15 cellular contexts compared by ENCODE assay signal in genomic region chr21:44905016-44905724, GRCh38. TPM values are rescaled to one million over a fixed set of nuclear protein-coding genes. Genes with fewer than 3 reads are reported as not detected.
DNase-seq lines count a peak whose midpoint lies in the region; ATAC-seq, FAIRE-seq and TF ChIP-seq lines count a peak whose summit lies in the region.
"Had no signal": no experiment of that assay in that cellular context is flagged by ENCODE, and none has a peak within 500 bp of the region (broad histone marks: within the 10 kb centered on the region; RNA-seq: fewer than 3 reads in every experiment).

No MANE protein-coding gene starts in this region.

- H3K4me2 ChIP-seq in BLaER1 (peak overlapping the region; percentile 47), K562 (ENCODE audit: insufficient read depth, low read length) (no peak overlapping the region), neuronal stem cell (ENCODE audit: insufficient read depth, low read length, poor library complexity, severe bottlenecking) (no peak overlapping the region)

- BruUV-seq in K562 (replicated peaks; lab: Mats Ljungman, UMichigan) = no TSS peak

- WGBS in K562 (ENCODE audit: insufficient coverage, low coverage, missing lambda C conversion rate) = 29% methylated on average over 22 of the region's 22 CpGs
- WGBS in neuronal stem cell (ENCODE audit: extremely low coverage in 2 of 2, insufficient read length in 2 of 2, insufficient replicate concordance in 1 of 2), 2 donors = no CpG with 5 or more reads among the region's 22 CpGs

- H3K79me1 ChIP-seq in neuronal stem cell (ENCODE audit: low read depth, low read length) = no peaks in the 10 kb centered on the region

- no peak overlapping the region for H2BK120ac ChIP-seq in neuronal stem cell (ENCODE audit: low read depth, low read length)

- H3K4me3 ChIP-seq in BLaER1 = no peak overlapping the region
- no peak overlapping the region for H3K4me3 ChIP-seq in K562
- H3K4me3 ChIP-seq in neuronal stem cell (ENCODE audit: low read length in 2 of 2) = no peak overlapping the region
- H3K4me3 ChIP-seq in MG63 = no peak overlapping the region
- H3K4me3 ChIP-seq: HAP-1 had no signal

- H2BK5ac ChIP-seq in neuronal stem cell (ENCODE audit: low read length) = no peak overlapping the region

- H4K91ac ChIP-seq in neuronal stem cell (ENCODE audit: low read depth, low read length, poor library complexity) = no peak overlapping the region

- H3K9ac ChIP-seq in BLaER1 = no peak overlapping the region
- peak overlapping the region in 1 of 2 experiments; percentile 15; a peak in 1 of 4 replicates for H3K9ac ChIP-seq in K562 (ENCODE audit: insufficient read depth in 1 of 2, low read depth in 2 of 2, low read length in 2 of 2)
- H3K9ac ChIP-seq in neuronal stem cell (ENCODE audit: low read depth, low read length, poor library complexity) = peak overlapping the region; percentile 30

- peaks cover 5% of the 10 kb centered on the region; the same call in 1 of the 2 replicates for H4K20me1 ChIP-seq in BLaER1
- peaks cover 6% of the 10 kb centered on the region for H4K20me1 ChIP-seq in K562 (replicated peaks; ENCODE audit: control insufficient read depth, insufficient read depth, low read length)

- peaks cover 0 to 1% (median 0%) of the 10 kb centered on the region in 7 donors for H3K9me3 Mint-ChIP-seq in CD14-positive monocyte

- no peak overlapping the region for H3K4ac ChIP-seq in neuronal stem cell (ENCODE audit: low read length)

- H3K27me3 ChIP-seq in BLaER1 (no peaks in the 10 kb centered on the region), K562 (ENCODE audit: control insufficient read depth in 2 of 2, insufficient read depth in 2 of 2, low read length in 2 of 2) (peaks cover 40 to 81% of the 10 kb centered on the region in 2 experiments), neuronal stem cell (ENCODE audit: control insufficient read depth in 3 of 3, insufficient read depth in 3 of 3, low read depth in 1 of 3, low read length in 3 of 3) (peaks cover 0 to 59% (median 30%) of the 10 kb centered on the region in 3 experiments), MG63 (no peaks in the 10 kb centered on the region)

- peaks cover 75% of the 10 kb centered on the region for H3K4me1 Mint-ChIP-seq in CD14-positive monocyte

- no peak for TF ChIP-seq EP300 in K562 (IDR thresholded peaks at IDR 0.05; ENCODE audit: low read length)

- H3K27ac Mint-ChIP-seq in CD14-positive monocyte = peak overlapping the region; percentile 18 to 81 (median 73)

- no peak overlapping the region for H2AFZ ChIP-seq in K562 (ENCODE audit: low read depth, low read length)
- H2AFZ ChIP-seq in neuronal stem cell (ENCODE audit: low read length) = no peak overlapping the region

- DNase-seq in CD14-positive monocyte (ENCODE audit: low spot score) (no peak), K562 (ENCODE audit: extremely low read depth in 1 of 4, low spot score in 3 of 4) (no peak), neuronal stem cell (ENCODE audit: low spot score) (no peak), MG63 (no peak), AML-193 (lab: John Stamatoyannopoulos, UW) (no peak)
- DNase-seq in activated naive CD4-positive, alpha-beta T cell (lab: John Stamatoyannopoulos, UW) = no peak
- DNase-seq: DMS153, GDM1, NCI-H1417 treated with DMSO at 0.1 percent for 48 hours, NCI-H187 treated with DMSO at 0.1 percent for 48 hours, NCI-H2227 treated with DMSO at 0.1 percent for 48 hours, NCI-H510A treated with DMSO at 0.1 percent for 48 hours, NCI-H774 had no signal

- no peak for TF ChIP-seq POLR2A in K562 (conservative IDR thresholded peaks at IDR 0.05)

- no peak for ATAC-seq in K562

- no peak for TF ChIP-seq RAD21 in K562 (CRISPR knock-in tag; conservative IDR thresholded peaks at IDR 0.05 in 1 of 2, IDR thresholded peaks at IDR 0.05 in 1 of 2)

- no peak overlapping the region for H4K8ac ChIP-seq in neuronal stem cell (ENCODE audit: low read depth, low read length)

- peak overlapping the region; percentile 42 for H2BK15ac ChIP-seq in neuronal stem cell (ENCODE audit: low read length)

- in situ Hi-C loops in K562 (cut with MboI) = no loop called here

- H3K27ac ChIP-seq in BLaER1 = no peak overlapping the region
- no peak overlapping the region for H3K27ac ChIP-seq in K562 (ENCODE audit: extremely low read depth, low read depth, low read length)
- H3K27ac ChIP-seq in neuronal stem cell (replicated peaks; ENCODE audit: low read length) = no peak overlapping the region

- peaks cover 68 to 95% of the 10 kb centered on the region in 2 donors for H3K36me3 Mint-ChIP-seq in CD14-positive monocyte

- no peak for FAIRE-seq in K562 (lab: Jason Lieb, UNC)

- H3K79me2 ChIP-seq in K562 (ENCODE audit: control insufficient read depth, insufficient read depth, low read length) = no peaks in the 10 kb centered on the region

- H3K27me3 Mint-ChIP-seq in CD14-positive monocyte (ENCODE audit: low read depth in 3 of 3) = peaks cover 0 to 3% (median 2%) of the 10 kb centered on the region in 3 donors

- peak overlapping the region; percentile 12 for H3K14ac ChIP-seq in neuronal stem cell (ENCODE audit: low read length)

- CTCF ChIA-PET in K562 (lab: Yijun Ruan, JAX; ENCODE audit: low intra/inter-chr PET ratio) = no interaction called here

- H2AK5ac ChIP-seq in neuronal stem cell (ENCODE audit: low read depth, low read length) = peak overlapping the region; percentile 59

- peak overlapping the region; percentile 50 for H3K23ac ChIP-seq in neuronal stem cell (ENCODE audit: low read depth, low read length, poor library complexity)

- no peaks in the 10 kb centered on the region for H3K9me1 ChIP-seq in K562 (ENCODE audit: control insufficient read depth, insufficient read depth, low read length)

- peaks cover 38% of the 10 kb centered on the region for H3K36me3 ChIP-seq in BLaER1
- no peaks in the 10 kb centered on the region; the same call in 2 of the 3 replicates for H3K36me3 ChIP-seq in K562 (ENCODE audit: control insufficient read depth, insufficient read depth, low read length)
- H3K36me3 ChIP-seq in neuronal stem cell (replicated peaks in 1 of 2; ENCODE audit: control insufficient read depth in 2 of 2, insufficient read depth in 2 of 2, low read length in 2 of 2) = peaks cover 0 to 2% of the 10 kb centered on the region in 2 donors
- no peaks in the 10 kb centered on the region for H3K36me3 ChIP-seq in MG63
- H3K36me3 ChIP-seq: HAP-1 had no signal

- H2BK12ac ChIP-seq in neuronal stem cell (ENCODE audit: low read length) = no peak overlapping the region

- intact Hi-C loops in CD14-positive monocyte (cut with micrococcal nuclease) = loop anchor here in 1 of 2 donors (5.0 kb wide), 1 partner anchor 33 kb away; the partner anchor contains the start of gene PTTG1IP
- intact Hi-C loops in K562 (cut with micrococcal nuclease) = no loop called here

- H3K4me1 ChIP-seq in BLaER1 = peaks cover 62% of the 10 kb centered on the region
- peaks cover 9 to 70% of the 10 kb centered on the region in 2 experiments; a peak in 3 of 5 replicates for H3K4me1 ChIP-seq in K562 (replicated peaks in 1 of 2; ENCODE audit: control insufficient read depth in 2 of 2, insufficient read depth in 2 of 2, low read length in 2 of 2)
- peaks cover 0 to 4% of the 10 kb centered on the region in 2 donors for H3K4me1 ChIP-seq in neuronal stem cell (ENCODE audit: control insufficient read depth in 2 of 2, insufficient read depth in 1 of 2, low read depth in 1 of 2, low read length in 2 of 2)
- H3K4me1 ChIP-seq: HAP-1 had no signal

- TF ChIP-seq CTCF in CD14-positive monocyte (IDR thresholded peaks at IDR 0.05) = no peak
- TF ChIP-seq CTCF in K562 (IDR thresholded peaks at IDR 0.05 in 2 of 3, conservative IDR thresholded peaks at IDR 0.05 in 1 of 3; ENCODE audit: insufficient read depth in 2 of 3, low read depth in 1 of 3, low read length in 3 of 3) = no peak

- POLR2A ChIA-PET in K562 (lab: Yijun Ruan, JAX) = interaction anchor here (1.0 kb wide), 2 partner anchors 11 to 87 kb away, joined by 3 to 4 read pairs; partner anchors contain the start of gene SUMO3

- no peak overlapping the region for H3K4me3 Mint-ChIP-seq in CD14-positive monocyte

- no peaks in the 10 kb centered on the region for H3K9me3 ChIP-seq in BLaER1
- H3K9me3 ChIP-seq in K562 (replicated peaks; ENCODE audit: control insufficient read depth, insufficient read depth, low read depth, low read length) = peaks cover 12% of the 10 kb centered on the region
- H3K9me3 ChIP-seq in neuronal stem cell (replicated peaks in 1 of 2; ENCODE audit: control insufficient read depth in 2 of 2, insufficient read depth in 1 of 2, low read depth in 1 of 2, low read length in 2 of 2) = peaks cover 0 to 12% of the 10 kb centered on the region in 2 donors
- no peaks in the 10 kb centered on the region for H3K9me3 ChIP-seq in MG63
- H3K9me3 ChIP-seq: HAP-1 had no signal

- H3K18ac ChIP-seq in neuronal stem cell (ENCODE audit: low read length) = peak overlapping the region; percentile 65

RNA-seq across cellular contexts. Expression of gene ITGB2, which starts 15.5 kb away (rescaled TPM):
- polyA plus RNA-seq in CD14-positive monocyte (1,000 to 10,000 TPM; 1,470 to 1,628 TPM), K562 (2011; rRNA removed) (0.20 and 1.6 TPM in 2 replicates), K562 (2014; fragmentation: Illumina TruSeq; extraction: Trizol) (0.24 and 0.25 TPM in 2 replicates), K562 (2014; fragmentation: Nextera tagmentation; extraction: Ambion mirVana) (not detected), K562 (2014; rRNA removed) (0.57 and 0.60 TPM in 2 replicates)
- 0.69 and 1.4 TPM in 2 replicates for total RNA-seq in K562 (2011; cell fraction: chromatin; rRNA removed; ENCODE audit: low replicate concordance)
- total RNA-seq in K562 (2011; cell fraction: nucleolus; rRNA removed) = 1.0 and 1.3 TPM in 2 replicates
- total RNA-seq in K562 (2011; cell fraction: nucleoplasm; rRNA removed) = 0.23 and 0.29 TPM in 2 replicates
- total RNA-seq in K562 (2014; rRNA removed) (0.78 and 1.0 TPM in 2 replicates), K562 (2014; rRNA removed; fragmentation: Illumina TruSeq; extraction: Trizol) (0.07 and 0.22 TPM in 2 replicates), K562 (2015; rRNA removed; fragmentation: Illumina TruSeq; extraction: Trizol) (0.49 and 0.51 TPM in 2 replicates), K562 (2021) (1.2 and 1.3 TPM in 2 replicates)
- polyA plus RNA-seq in K562 (2011; cell fraction: cytosol; rRNA removed) = 0.33 and 1.3 TPM in 2 replicates
- polyA plus RNA-seq in K562 (2011; cell fraction: nucleus; rRNA removed) = 2.0 and 3.1 TPM in 2 replicates
- 0.77 and 5.1 TPM in 2 replicates for polyA plus RNA-seq in K562 (2012)
- 0.04 and 0.57 TPM in 2 replicates for polyA minus RNA-seq in K562 (2011; rRNA and poly(A)+ RNA removed)
- polyA minus RNA-seq in K562 (2011; cell fraction: cytosol; rRNA and poly(A)+ RNA removed) = 1.0 and 4.8 TPM in 2 replicates
- 0.27 and 1.8 TPM in 2 replicates for polyA minus RNA-seq in K562 (2011; cell fraction: nucleus; rRNA and poly(A)+ RNA removed)
- 0.06 TPM for polyA plus RNA-seq in neuronal stem cell (2013, experiment 1 of 2)
- 0.12 TPM for polyA plus RNA-seq in neuronal stem cell (2013, experiment 2 of 2)
- total RNA-seq in MG63 (2014; rRNA removed; shearing (Covaris generic); ENCODE audit: low replicate concordance) = 4.3 and 12.9 TPM in 2 replicates

RNA-seq across cellular contexts. Expression of gene PTTG1IP, which starts 31.7 kb away (rescaled TPM):
- 100 to 1,000 TPM; 206 to 238 TPM for polyA plus RNA-seq in CD14-positive monocyte
- 109 and 139 TPM in 2 replicates for total RNA-seq in K562 (2011; cell fraction: chromatin; rRNA removed; ENCODE audit: low replicate concordance)
- 131 and 151 TPM in 2 replicates for total RNA-seq in K562 (2011; cell fraction: nucleolus; rRNA removed)
- 146 and 174 TPM in 2 replicates for total RNA-seq in K562 (2011; cell fraction: nucleoplasm; rRNA removed)
- 85.4 and 97.6 TPM in 2 replicates for total RNA-seq in K562 (2014; rRNA removed)
- 65.7 and 66.2 TPM in 2 replicates for total RNA-seq in K562 (2014; rRNA removed; fragmentation: Illumina TruSeq; extraction: Trizol)
- 92.9 and 98.7 TPM in 2 replicates for total RNA-seq in K562 (2015; rRNA removed; fragmentation: Illumina TruSeq; extraction: Trizol)
- 99.3 and 99.5 TPM in 2 replicates for total RNA-seq in K562 (2021)
- polyA plus RNA-seq in K562 (2011; rRNA removed) = 92.4 and 138 TPM in 2 replicates
- polyA plus RNA-seq in K562 (2011; cell fraction: cytosol; rRNA removed) = 79.9 and 115 TPM in 2 replicates
- 69.1 and 123 TPM in 2 replicates for polyA plus RNA-seq in K562 (2011; cell fraction: nucleus; rRNA removed)
- polyA plus RNA-seq in K562 (2012) = 77.4 and 167 TPM in 2 replicates
- 77.0 and 77.8 TPM in 2 replicates for polyA plus RNA-seq in K562 (2014; fragmentation: Illumina TruSeq; extraction: Trizol)
- polyA plus RNA-seq in K562 (2014; fragmentation: Nextera tagmentation; extraction: Ambion mirVana) = 1 to 10 TPM; 5.0 to 9.2 TPM
- 82.4 and 86.9 TPM in 2 replicates for polyA plus RNA-seq in K562 (2014; rRNA removed)
- polyA minus RNA-seq in K562 (2011; rRNA and poly(A)+ RNA removed) = 54.1 and 70.2 TPM in 2 replicates
- polyA minus RNA-seq in K562 (2011; cell fraction: cytosol; rRNA and poly(A)+ RNA removed) = 69.1 and 114 TPM in 2 replicates
- polyA minus RNA-seq in K562 (2011; cell fraction: nucleus; rRNA and poly(A)+ RNA removed) = 17.4 and 40.2 TPM in 2 replicates
- 134 TPM for polyA plus RNA-seq in neuronal stem cell (2013, experiment 1 of 2)
- 131 TPM for polyA plus RNA-seq in neuronal stem cell (2013, experiment 2 of 2)
- 396 and 445 TPM in 2 replicates for total RNA-seq in MG63 (2014; rRNA removed; shearing (Covaris generic); ENCODE audit: low replicate concordance)

RNA-seq across cellular contexts. Expression of gene SLX9, which starts 34.7 kb away (rescaled TPM):
- polyA plus RNA-seq in CD14-positive monocyte = 1 to 10 TPM; 7.5 to 9.0 TPM
- total RNA-seq in K562 (2011; cell fraction: chromatin; rRNA removed; ENCODE audit: low replicate concordance) = 18.9 and 29.0 TPM in 2 replicates
- 22.8 and 25.7 TPM in 2 replicates for total RNA-seq in K562 (2011; cell fraction: nucleolus; rRNA removed)
- 14.8 and 16.0 TPM in 2 replicates for total RNA-seq in K562 (2011; cell fraction: nucleoplasm; rRNA removed)
- total RNA-seq in K562 (2014; rRNA removed) = 65.2 and 66.8 TPM in 2 replicates
- 11.2 and 14.8 TPM in 2 replicates for total RNA-seq in K562 (2014; rRNA removed; fragmentation: Illumina TruSeq; extraction: Trizol)
- 18.5 and 20.3 TPM in 2 replicates for total RNA-seq in K562 (2015; rRNA removed; fragmentation: Illumina TruSeq; extraction: Trizol)
- 71.2 and 75.5 TPM in 2 replicates for total RNA-seq in K562 (2021)
- polyA plus RNA-seq in K562 (2011; rRNA removed) = 13.5 and 16.5 TPM in 2 replicates
- 14.3 and 38.6 TPM in 2 replicates for polyA plus RNA-seq in K562 (2011; cell fraction: cytosol; rRNA removed)
- 10.2 and 19.3 TPM in 2 replicates for polyA plus RNA-seq in K562 (2011; cell fraction: nucleus; rRNA removed)
- polyA plus RNA-seq in K562 (2012) = 34.2 and 36.9 TPM in 2 replicates
- 8.2 and 18.9 TPM in 2 replicates for polyA plus RNA-seq in K562 (2014; fragmentation: Illumina TruSeq; extraction: Trizol)
- polyA plus RNA-seq in K562 (2014; fragmentation: Nextera tagmentation; extraction: Ambion mirVana) = 1 to 10 TPM; 1.2 to 1.8 TPM
- 54.4 and 60.2 TPM in 2 replicates for polyA plus RNA-seq in K562 (2014; rRNA removed)
- polyA minus RNA-seq in K562 (2011; rRNA and poly(A)+ RNA removed) = 16.0 and 22.8 TPM in 2 replicates
- polyA minus RNA-seq in K562 (2011; cell fraction: cytosol; rRNA and poly(A)+ RNA removed) = 25.3 and 31.3 TPM in 2 replicates
- polyA minus RNA-seq in K562 (2011; cell fraction: nucleus; rRNA and poly(A)+ RNA removed) = 3.8 and 5.3 TPM in 2 replicates
- 17.0 TPM for polyA plus RNA-seq in neuronal stem cell (2013, experiment 1 of 2)
- 16.6 TPM for polyA plus RNA-seq in neuronal stem cell (2013, experiment 2 of 2)
- total RNA-seq in MG63 (2014; rRNA removed; shearing (Covaris generic); ENCODE audit: low replicate concordance) = 27.8 and 55.6 TPM in 2 replicates
